Comparison of ENCODE assay signal across 30 cellular contexts in the genomic region with DNA sequence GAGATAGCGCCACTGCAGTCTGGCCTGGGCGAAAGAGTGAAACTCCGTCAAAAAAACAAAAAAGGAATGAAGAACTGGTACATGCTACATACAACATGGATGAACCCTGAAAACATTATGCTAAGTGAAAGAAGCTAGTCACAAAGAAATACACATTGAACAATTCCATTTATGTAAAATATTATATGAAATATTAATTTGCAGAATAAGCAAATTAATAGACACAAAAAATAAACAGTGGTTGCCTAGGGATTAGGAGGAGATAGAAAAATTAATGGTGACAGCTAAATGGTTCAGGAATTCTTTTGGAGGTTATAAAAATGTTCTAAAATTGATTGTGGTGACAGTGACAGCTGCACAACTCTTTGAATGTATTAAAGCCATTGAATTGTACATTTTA.
"Had no signal": no experiment of that assay in that cellular context is flagged by ENCODE, and none has a peak within 500 bp of the region (broad histone marks: within the 10 kb centered on the region; RNA-seq: fewer than 3 reads in every experiment).

No MANE protein-coding gene starts in this region.

- H3K4me1 ChIP-seq: ascending aorta had no signal

- DNase-seq: activated B cell treated with CpG ODN at 0.5 μM for 24 hours; activated CD4-positive, alpha-beta memory T cell treated with anti-CD3 and anti-CD28 coated beads, Interleukin-2, amount 10 ng/mL, durations not matched to agents 7 days and 5 days; activated CD4-positive, alpha-beta T cell treated with anti-CD3 and anti-CD28 coated beads for 1 hour; activated CD4-positive, alpha-beta T cell treated with anti-CD3 and anti-CD28 coated beads for 36 hours; activated CD4-positive, alpha-beta T cell treated with anti-CD3 and anti-CD28 coated beads for 48 hours; activated CD4-positive, alpha-beta T cell treated with anti-CD3 and anti-CD28 coated beads, Interleukin-2, amount 10 ng/mL, durations not matched to agents 7 days and 5 days; activated CD4-positive, alpha-beta T cell treated with anti-CD3 and anti-CD28 coated beads, Interleukin-2, amount 50 U/mL, for 48 hours; activated CD8-positive, alpha-beta memory T cell treated with anti-CD3 and anti-CD28 coated beads for 24 hours; activated CD8-positive, alpha-beta memory T cell treated with anti-CD3 and anti-CD28 coated beads, Interleukin-2, amount 10 ng/mL, durations not matched to agents 7 days and 5 days; activated CD8-positive, alpha-beta memory T cell treated with anti-CD3 and anti-CD28 coated beads, Interleukin-2, amount 50 U/mL, for 48 hours; activated CD8-positive, alpha-beta T cell treated with anti-CD3 and anti-CD28 coated beads, Interleukin-2, amount 10 ng/mL, durations not matched to agents 7 days and 5 days; activated effector memory CD4-positive, alpha-beta T cell treated with Interleukin-2 at 50 U/mL for 16 hours; activated gamma-delta T cell; activated naive CD4-positive, alpha-beta T cell treated with anti-CD3 and anti-CD28 coated beads, Interleukin-2, amount 10 ng/mL, durations not matched to agents 7 days and 5 days; activated naive CD4-positive, alpha-beta T cell treated with Interleukin-2 at 50 U/mL for 16 hours; activated naive CD8-positive, alpha-beta T cell treated with anti-CD3 and anti-CD28 coated beads, Interleukin-2, amount 10 ng/mL, durations not matched to agents 7 days and 5 days; activated naive CD8-positive, alpha-beta T cell treated with anti-CD3 and anti-CD28 coated beads, Interleukin-2, amount 50 U/mL, for 24 hours; activated T-cell treated with anti-CD3 and anti-CD28 coated beads, Interleukin-2, amount 50 U/mL, for 24 hours; activated T-cell treated with anti-CD3 and anti-CD28 coated beads, Interleukin-2, amount 50 U/mL, for 48 hours; amygdala; anterior cingulate cortex; caudate nucleus; cerebellar nuclear complex; T-helper 1 cell; T-helper 2 cell; T-helper 9 cell had no signal

- FAIRE-seq: bronchial epithelial cell, TTC549 had no signal

- ATAC-seq: activated CD4-positive, alpha-beta T cell treated with anti-CD3 and anti-CD28 coated beads for 36 hours; activated CD8-positive, alpha-beta memory T cell treated with anti-CD3 and anti-CD28 coated beads, Interleukin-2, amount 10 ng/mL, durations not matched to agents 7 days and 5 days; activated CD8-positive, alpha-beta T cell treated with anti-CD3 and anti-CD28 coated beads, Interleukin-2, amount 10 ng/mL, durations not matched to agents 7 days and 5 days; activated naive CD8-positive, alpha-beta T cell treated with anti-CD3 and anti-CD28 coated beads, Interleukin-2, amount 50 U/mL, for 24 hours had no signal

- H3K9me3 ChIP-seq: ascending aorta had no signal

- H3K27ac ChIP-seq: ascending aorta, cardiac muscle cell had no signal

- H3K27me3 ChIP-seq: ascending aorta, cardiac muscle cell had no signal

- H3K4me3 ChIP-seq: ascending aorta, cardiac muscle cell had no signal

- H3K36me3 ChIP-seq: ascending aorta, cardiac muscle cell had no signal
